Comparison of ENCODE assay signal across 1 cellular context in genomic region chr17:76791053-76791980, GRCh38.
TF ChIP-seq lines count a peak whose summit lies in the region.

No MANE protein-coding gene starts in this region.

TF ChIP-seq in HepG2, 621 proteins besides CTCF, POLR2A, EP300 and RAD21:
- TF ChIP-seq FOSL2 (CRISPR knock-in tag; IDR thresholded peaks at IDR 0.05) (peak; percentile 47; the same call in 1 of the 2 replicates), ZNF572 (CRISPR knock-in tag; IDR thresholded peaks at IDR 0.05) (no peak), ZFP62 (CRISPR knock-in tag; IDR thresholded peaks at IDR 0.05) (no peak), TIGD3 (CRISPR knock-in tag; IDR thresholded peaks at IDR 0.05; ENCODE audit: borderline replicate concordance) (no peak)
